ENCODE assay signal across 21 cellular contexts in the genomic region with DNA sequence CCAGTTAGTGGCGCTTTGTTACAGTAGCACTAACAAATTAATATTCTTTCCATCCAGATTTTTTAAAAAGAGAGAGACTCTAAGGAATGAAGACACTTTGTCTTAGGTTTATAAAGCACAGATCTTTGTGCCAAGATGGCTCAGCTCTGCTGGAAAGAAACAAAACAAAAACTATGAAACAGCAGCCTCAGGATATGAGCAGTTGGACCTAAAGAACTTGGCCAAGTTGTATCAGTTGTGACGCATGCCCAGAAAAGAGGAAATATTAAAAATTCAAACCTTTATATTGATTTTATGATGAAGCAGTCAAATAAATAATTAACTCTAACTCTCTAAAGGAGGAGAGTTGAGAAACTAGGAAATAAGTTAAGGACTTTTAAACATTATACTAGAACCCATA.
A peak's percentile ranks its signal among the peaks of the same experiment; 100 is the strongest.
DNase-seq lines count a peak whose midpoint lies in the region; ATAC-seq and TF ChIP-seq lines count a peak whose summit lies in the region.
"Had no signal": no experiment of that assay in that cellular context is flagged by ENCODE, and none has a peak within 500 bp of the region (broad histone marks: within the 10 kb centered on the region; RNA-seq: fewer than 3 reads in every experiment).

No MANE protein-coding gene starts in this region.

- peak in 1 of 4 donors; percentile 45 for DNase-seq in body of pancreas
- DNase-seq in left ventricle myocardium inferior = no peak
- DNase-seq in sigmoid colon = no peak
- no peak for DNase-seq in NCI-H748 (lab: John Stamatoyannopoulos, UW; ENCODE audit: unreplicated experiment)
- no peak for DNase-seq in islet precursor cell
- DNase-seq in DMS79 (lab: John Stamatoyannopoulos, UW) = no peak
- no peak for DNase-seq in stimulated activated naive B cell treated with anti-CD40 and anti-IgM and Interleukin-4, amounts not matched to agents 10 μg/mL and 1 μg/mL and 100 μg/mL, for 72 hours
- DNase-seq: activated CD4-positive, alpha-beta T cell treated with anti-CD3 and anti-CD28 coated beads, Interleukin-2, amount 10 ng/mL, durations not matched to agents 7 days and 5 days; activated CD8-positive, alpha-beta memory T cell treated with anti-CD3 and anti-CD28 coated beads, Interleukin-2, amount 50 U/mL, for 4 hours; aorta; CD8-positive, alpha-beta memory T cell; glutamatergic neuron; immature natural killer cell; NCI-H1417 treated with DMSO at 0.1 percent for 48 hours; NCI-H2171; NCI-H774; nephron progenitor cell; Peyer's patch; stimulated activated naive CD4-positive, alpha-beta T cell treated with Interleukin-2 at 50 U/mL for 16 hours had no signal

- no peak for TF ChIP-seq POLR2A in body of pancreas (IDR thresholded peaks at IDR 0.05)
- TF ChIP-seq POLR2A in sigmoid colon (IDR thresholded peaks at IDR 0.05) = no peak

- no peaks in the 10 kb centered on the region for H4K20me1 ChIP-seq in DOHH2 (ENCODE audit: control insufficient read depth, insufficient read depth, low read depth, low read length)

- H3K36me3 ChIP-seq in DOHH2 (ENCODE audit: control insufficient read depth, low read length) = peaks cover 10% of the 10 kb centered on the region
- H3K36me3 ChIP-seq in body of pancreas (replicated peaks in 1 of 2; ENCODE audit: insufficient read depth in 1 of 2, low read depth in 2 of 2) = no peaks in the 10 kb centered on the region
- H3K36me3 ChIP-seq in left ventricle myocardium inferior = no peaks in the 10 kb centered on the region
- no peaks in the 10 kb centered on the region for H3K36me3 ChIP-seq in sigmoid colon
- H3K36me3 ChIP-seq: Peyer's patch had no signal

- H3K9me3 ChIP-seq in DOHH2 (ENCODE audit: control insufficient read depth, insufficient read depth, low read length) = peaks cover 6% of the 10 kb centered on the region
- no peaks in the 10 kb centered on the region for H3K9me3 ChIP-seq in body of pancreas
- H3K9me3 ChIP-seq in left ventricle myocardium inferior (replicated peaks) = no peaks in the 10 kb centered on the region
- H3K9me3 ChIP-seq in sigmoid colon = no peaks in the 10 kb centered on the region
- H3K9me3 ChIP-seq: Peyer's patch had no signal

- H3K36me3 Mint-ChIP-seq in stimulated activated naive B cell treated with anti-CD40 and anti-IgM and Interleukin-4, amounts not matched to agents 10 μg/mL and 1 μg/mL and 100 μg/mL, for 72 hours = no peaks in the 10 kb centered on the region
- H3K36me3 Mint-ChIP-seq: CD8-positive, alpha-beta memory T cell; immature natural killer cell had no signal

- H3K4me3 ChIP-seq in DOHH2 (ENCODE audit: low read length) (peak overlapping the region; percentile 70), body of pancreas (no peak overlapping the region), left ventricle myocardium inferior (no peak overlapping the region), sigmoid colon (no peak overlapping the region)
- H3K4me3 ChIP-seq: Peyer's patch had no signal

- no peak overlapping the region for H3K4me3 Mint-ChIP-seq in stimulated activated naive B cell treated with anti-CD40 and anti-IgM and Interleukin-4, amounts not matched to agents 10 μg/mL and 1 μg/mL and 100 μg/mL, for 72 hours
- H3K4me3 Mint-ChIP-seq: activated CD4-positive, alpha-beta T cell treated with anti-CD3 and anti-CD28 coated beads, Interleukin-2, amount 10 ng/mL, durations not matched to agents 7 days and 5 days; CD8-positive, alpha-beta memory T cell; immature natural killer cell; nephron progenitor cell had no signal

- TF ChIP-seq EP300 in sigmoid colon (IDR thresholded peaks at IDR 0.05) = no peak

- H3K4me1 Mint-ChIP-seq in stimulated activated naive B cell treated with anti-CD40 and anti-IgM and Interleukin-4, amounts not matched to agents 10 μg/mL and 1 μg/mL and 100 μg/mL, for 72 hours = no peaks in the 10 kb centered on the region
- H3K4me1 Mint-ChIP-seq: activated CD4-positive, alpha-beta T cell treated with anti-CD3 and anti-CD28 coated beads, Interleukin-2, amount 10 ng/mL, durations not matched to agents 7 days and 5 days; CD8-positive, alpha-beta memory T cell; immature natural killer cell had no signal

- H3K4me1 ChIP-seq in DOHH2 (ENCODE audit: control insufficient read depth, low read length) (peaks cover 100% of the 10 kb centered on the region), body of pancreas (peaks cover 38% of the 10 kb centered on the region), left ventricle myocardium inferior (peaks cover 26% of the 10 kb centered on the region), sigmoid colon (peaks cover 0 to 21% (median 13%) of the 10 kb centered on the region in 4 donors)
- H3K4me1 ChIP-seq: Peyer's patch had no signal

- peak; percentile 63 for ATAC-seq in body of pancreas
- ATAC-seq in stimulated activated naive B cell treated with anti-CD40 and anti-IgM and Interleukin-4, amounts not matched to agents 10 μg/mL and 1 μg/mL and 100 μg/mL, for 72 hours (replicated peaks) = no peak
- ATAC-seq: SK-N-SH treated with all-trans-retinoic acid at 6 μM for 48 hours had no signal

- TF ChIP-seq CTCF in DOHH2 (IDR thresholded peaks at IDR 0.05; ENCODE audit: low read depth, low read length, poor library complexity, severe bottlenecking) (no peak), body of pancreas (IDR thresholded peaks at IDR 0.05) (no peak), left ventricle myocardium inferior (IDR thresholded peaks at IDR 0.05; ENCODE audit: borderline replicate concordance) (no peak), sigmoid colon (IDR thresholded peaks at IDR 0.05) (no peak)

- H3K9me3 Mint-ChIP-seq in stimulated activated naive B cell treated with anti-CD40 and anti-IgM and Interleukin-4, amounts not matched to agents 10 μg/mL and 1 μg/mL and 100 μg/mL, for 72 hours = no peaks in the 10 kb centered on the region
- H3K9me3 Mint-ChIP-seq: activated CD4-positive, alpha-beta T cell treated with anti-CD3 and anti-CD28 coated beads, Interleukin-2, amount 10 ng/mL, durations not matched to agents 7 days and 5 days; nephron progenitor cell had no signal

- H3K79me2 ChIP-seq in DOHH2 (ENCODE audit: control insufficient read depth, low read length) = no peaks in the 10 kb centered on the region

- WGBS in body of pancreas, 2 donors = 38 to 39% methylated on average over 2 of the region's 2 CpGs
- WGBS in sigmoid colon, 2 donors = 68 to 81% methylated on average over 2 of the region's 2 CpGs

- intact Hi-C loops in body of pancreas (cut with DNase I) = no loop called here
- intact Hi-C loops in left ventricle myocardium inferior (cut with micrococcal nuclease) = no loop called here
- intact Hi-C loops in sigmoid colon (cut with DNase I) = no loop called here

- no peak overlapping the region for H3K27ac Mint-ChIP-seq in stimulated activated naive B cell treated with anti-CD40 and anti-IgM and Interleukin-4, amounts not matched to agents 10 μg/mL and 1 μg/mL and 100 μg/mL, for 72 hours
- H3K27ac Mint-ChIP-seq: activated CD4-positive, alpha-beta T cell treated with anti-CD3 and anti-CD28 coated beads, Interleukin-2, amount 10 ng/mL, durations not matched to agents 7 days and 5 days; CD8-positive, alpha-beta memory T cell; immature natural killer cell; nephron progenitor cell had no signal

- peaks cover 43% of the 10 kb centered on the region for H3F3A ChIP-seq in DOHH2 (ENCODE audit: control insufficient read depth, insufficient read depth)

- H3K4me2 ChIP-seq in DOHH2 (ENCODE audit: low read length) = peak overlapping the region; percentile 91

- no peaks in the 10 kb centered on the region for H3K27me3 ChIP-seq in DOHH2 (ENCODE audit: control insufficient read depth, low read length)
- H3K27me3 ChIP-seq in body of pancreas = no peaks in the 10 kb centered on the region
- H3K27me3 ChIP-seq in left ventricle myocardium inferior (ENCODE audit: low read depth) = no peaks in the 10 kb centered on the region
- H3K27me3 ChIP-seq in sigmoid colon = no peaks in the 10 kb centered on the region
- H3K27me3 ChIP-seq: Peyer's patch had no signal

- peaks cover 6 to 13% of the 10 kb centered on the region in 2 donors for H3K27me3 Mint-ChIP-seq in stimulated activated naive B cell treated with anti-CD40 and anti-IgM and Interleukin-4, amounts not matched to agents 10 μg/mL and 1 μg/mL and 100 μg/mL, for 72 hours
- H3K27me3 Mint-ChIP-seq: activated CD4-positive, alpha-beta T cell treated with anti-CD3 and anti-CD28 coated beads, Interleukin-2, amount 10 ng/mL, durations not matched to agents 7 days and 5 days had no signal

- no peaks in the 10 kb centered on the region for H3K9me2 ChIP-seq in DOHH2 (replicated peaks; ENCODE audit: control insufficient read depth, low read length)

- H3K27ac ChIP-seq in DOHH2 (ENCODE audit: low read depth, low read length) (peak overlapping the region; percentile 99), body of pancreas (peak overlapping the region in 3 of 4 donors; percentile 43 to 80 (median 70)), left ventricle myocardium inferior (replicated peaks) (peak overlapping the region; percentile 67), sigmoid colon (peak overlapping the region; percentile 27 to 71 (median 58))
